6 cellular contexts compared by ENCODE assay signal in genomic region chr19:14023404-14024235, GRCh38. TPM values are rescaled to one million over a fixed set of nuclear protein-coding genes. Genes with fewer than 3 reads are reported as not detected.
A peak's percentile ranks its signal among the peaks of the same experiment; 100 is the strongest.
DNase-seq lines count a peak whose midpoint lies in the region; ATAC-seq, FAIRE-seq and TF ChIP-seq lines count a peak whose summit lies in the region.

No MANE protein-coding gene starts in this region.

- H3K4ac ChIP-seq in IMR-90 (ENCODE audit: low read depth, low read length) = no peak overlapping the region

- H3K36me3 ChIP-seq in IMR-90 (ENCODE audit: control insufficient read depth, insufficient read depth, low read length) (no peaks in the 10 kb centered on the region), K562 (ENCODE audit: control insufficient read depth, insufficient read depth, low read length) (no peaks in the 10 kb centered on the region), osteoblast (ENCODE audit: insufficient read depth, low read length) (no peaks in the 10 kb centered on the region)

- no peak overlapping the region for H3K27ac ChIP-seq in IMR-90 (ENCODE audit: insufficient read depth, low read length)
- H3K27ac ChIP-seq in K562 (ENCODE audit: extremely low read depth, low read depth, low read length) = peak overlapping the region; percentile 35
- H3K27ac ChIP-seq in osteoblast (ENCODE audit: low read depth, low read length) = no peak overlapping the region
- H3K27ac ChIP-seq in caudate nucleus (ENCODE audit: low read depth, low read length) = no peak overlapping the region

- ATAC-seq in IMR-90 (ENCODE audit: low read depth) = peak; percentile 89
- peak; percentile 90 for ATAC-seq in K562
- ATAC-seq in HG02885 (IDR thresholded peaks at IDR 0.05; ENCODE audit: poor library complexity, unreplicated experiment) = no peak

- H3K9me1 ChIP-seq in IMR-90 (ENCODE audit: insufficient read depth, low read length) = no peaks in the 10 kb centered on the region
- H3K9me1 ChIP-seq in K562 (ENCODE audit: control insufficient read depth, insufficient read depth, low read length) = no peaks in the 10 kb centered on the region

- TF ChIP-seq POLR2A in IMR-90 (IDR thresholded peaks at IDR 0.05; ENCODE audit: low read depth, low read length) (no peak), K562 (conservative IDR thresholded peaks at IDR 0.05) (no peak)

- H2AK5ac ChIP-seq in IMR-90 (ENCODE audit: low read depth, low read length) = no peak overlapping the region

- H2BK120ac ChIP-seq in IMR-90 (ENCODE audit: low read depth, low read length) = no peak overlapping the region

- H3K4me1 ChIP-seq in IMR-90 (ENCODE audit: control insufficient read depth, insufficient read depth, low read length) (no peaks in the 10 kb centered on the region), K562 (replicated peaks in 1 of 2; ENCODE audit: control insufficient read depth in 2 of 2, insufficient read depth in 2 of 2, low read length in 2 of 2) (peaks cover 22 to 30% of the 10 kb centered on the region in 2 experiments), osteoblast (ENCODE audit: insufficient read depth, low read length) (no peaks in the 10 kb centered on the region)

- no TSS peak for BruUV-seq in IMR-90 (replicated peaks; lab: Mats Ljungman, UMichigan)
- no TSS peak for BruUV-seq in K562 (replicated peaks; lab: Mats Ljungman, UMichigan)

- H2BK15ac ChIP-seq in IMR-90 (ENCODE audit: low read depth, low read length) = no peak overlapping the region

- H2BK20ac ChIP-seq in IMR-90 (ENCODE audit: low read depth, low read length) = no peak overlapping the region

- TF ChIP-seq CTCF in IMR-90 (conservative IDR thresholded peaks at IDR 0.05; ENCODE audit: low read depth, low read length) (peak; percentile 46), K562 (IDR thresholded peaks at IDR 0.05 in 2 of 3, conservative IDR thresholded peaks at IDR 0.05 in 1 of 3; ENCODE audit: insufficient read depth in 2 of 3, low read depth in 1 of 3, low read length in 3 of 3) (peak; percentile 76 to 81 (median 78)), osteoblast (IDR thresholded peaks at IDR 0.05; ENCODE audit: extremely low read depth, low read depth, low read length) (peak; percentile 54)

- no peak overlapping the region for H3K14ac ChIP-seq in IMR-90 (replicated peaks; ENCODE audit: low read depth, low read length)

- WGBS in IMR-90 (ENCODE audit: extremely low coverage in 2 of 2, insufficient read length in 1 of 2), 2 experiments = 81% methylated on average over 4 of the region's 9 CpGs; no CpG with 5 or more reads in 1 of the 2 experiments
- WGBS in K562 (ENCODE audit: insufficient coverage, low coverage, missing lambda C conversion rate) = 51% methylated on average over 9 of the region's 9 CpGs

- dilution Hi-C loops in IMR-90 (cut with HindIII; ENCODE audit: low sequenced_read_pairs, unreplicated experiment) = no loop called here

- peak; percentile 88 for FAIRE-seq in K562 (lab: Jason Lieb, UNC)

- no peak overlapping the region for H3K9ac ChIP-seq in IMR-90 (ENCODE audit: low read depth, low read length)
- H3K9ac ChIP-seq in K562 (ENCODE audit: insufficient read depth in 1 of 2, low read depth in 2 of 2, low read length in 2 of 2) = 0 out of 4 replicates have a peak overlapping the region, but pooled peaks of 1 of the 2 experiments have one; percentile 24

- DNase-seq in AML-193 (lab: John Stamatoyannopoulos, UW) (peak; percentile 49 to 52), IMR-90 (peak; percentile 44), K562 (ENCODE audit: extremely low read depth in 1 of 4, low spot score in 3 of 4) (peak; percentile 67 to 87 (median 74)), osteoblast (ENCODE audit: insufficient read length, low spot score, missing footprints) (peak; percentile 84), caudate nucleus (lab: John Stamatoyannopoulos, UW) (no peak)

- H2AFZ ChIP-seq in IMR-90 (replicated peaks; ENCODE audit: low read length, poor library complexity) (peak overlapping the region; percentile 84), K562 (ENCODE audit: low read depth, low read length) (peak overlapping the region; percentile 83), osteoblast (ENCODE audit: low read length) (peak overlapping the region; percentile 65)

- H3K27me3 ChIP-seq in IMR-90 (ENCODE audit: control insufficient read depth, insufficient read depth, low read length) (peaks cover 11% of the 10 kb centered on the region), K562 (ENCODE audit: control insufficient read depth in 2 of 2, insufficient read depth in 2 of 2, low read length in 2 of 2) (no peaks in the 10 kb centered on the region), osteoblast (ENCODE audit: insufficient read depth, low read length) (peaks cover 7% of the 10 kb centered on the region)

- no peak overlapping the region for H3K18ac ChIP-seq in IMR-90 (ENCODE audit: low read depth, low read length)

- H3K4me3 ChIP-seq in IMR-90 (ENCODE audit: insufficient read depth, low read depth, low read length) (no peak overlapping the region), K562 (no peak overlapping the region), osteoblast (ENCODE audit: insufficient read depth, low read length) (no peak overlapping the region)

- H4K5ac ChIP-seq in IMR-90 (ENCODE audit: low read depth, low read length) = no peak overlapping the region

- no peaks in the 10 kb centered on the region for H3K79me1 ChIP-seq in IMR-90 (ENCODE audit: low read depth in 1 of 2, low read length in 2 of 2)

- H3K4me2 ChIP-seq in IMR-90 (ENCODE audit: low read depth, low read length) = no peak overlapping the region
- H3K4me2 ChIP-seq in K562 (ENCODE audit: insufficient read depth, low read length) = peak overlapping the region; percentile 40; the same call in 1 of the 2 replicates
- no peak overlapping the region for H3K4me2 ChIP-seq in osteoblast (ENCODE audit: insufficient read depth, low read length)

- H3K9me3 ChIP-seq in IMR-90 (ENCODE audit: control insufficient read depth, insufficient read depth, low read length) (no peaks in the 10 kb centered on the region), K562 (replicated peaks; ENCODE audit: control insufficient read depth, insufficient read depth, low read depth, low read length) (no peaks in the 10 kb centered on the region; the same call in 1 of the 2 replicates), osteoblast (ENCODE audit: low read depth, low read length) (no peaks in the 10 kb centered on the region)

- no peak overlapping the region for H2BK5ac ChIP-seq in IMR-90 (ENCODE audit: low read depth, low read length, poor library complexity, severe bottlenecking)

- CTCF ChIA-PET in IMR-90 (lab: Yijun Ruan, JAX) (no interaction called here), K562 (lab: Yijun Ruan, JAX; ENCODE audit: low intra/inter-chr PET ratio) (no interaction called here)

- intact Hi-C loops in IMR-90 (cut with micrococcal nuclease) = no loop called here
- intact Hi-C loops in K562 (cut with micrococcal nuclease) = no loop called here

- H3K79me2 ChIP-seq in K562 (ENCODE audit: control insufficient read depth, insufficient read depth, low read length) (no peaks in the 10 kb centered on the region), osteoblast (ENCODE audit: insufficient read depth, low read length) (no peaks in the 10 kb centered on the region)

- H4K8ac ChIP-seq in IMR-90 (ENCODE audit: low read depth in 2 of 2, low read length in 2 of 2) = peak overlapping the region in 1 of 2 experiments; percentile 52; a peak in 1 of 4 replicates

- H3K56ac ChIP-seq in IMR-90 (ENCODE audit: extremely low read depth, insufficient read depth, low read length) = no peak overlapping the region

- no peak overlapping the region for H3K23ac ChIP-seq in IMR-90 (ENCODE audit: low read depth, low read length)

- no peak overlapping the region for H2AK9ac ChIP-seq in IMR-90 (replicated peaks; ENCODE audit: low read depth, low read length, poor library complexity)

- TF ChIP-seq RAD21 in IMR-90 (IDR thresholded peaks at IDR 0.05; ENCODE audit: low read length) (no peak), K562 (CRISPR knock-in tag; conservative IDR thresholded peaks at IDR 0.05 in 1 of 2, IDR thresholded peaks at IDR 0.05 in 1 of 2) (peak in 1 of 2 experiments; percentile 48; a peak in 2 of 4 replicates)

- in situ Hi-C loops in IMR-90 (cut with MboI; ENCODE audit: low sequenced_read_pairs) (no loop called here), K562 (cut with MboI) (no loop called here)

- POLR2A ChIA-PET in IMR-90 (lab: Charles Lee; ENCODE audit: unreplicated experiment) (interaction anchor here (0.6 kb wide), 1 partner anchor 14 kb away, joined by 17 read pairs; no protein-coding TSS in a partner anchor), K562 (lab: Yijun Ruan, JAX) (interaction anchor here (1.8 kb wide), 1 partner anchor 17 kb away, joined by 7 read pairs; the partner anchor contains the start of gene RFX1)

- no peak overlapping the region for H4K91ac ChIP-seq in IMR-90 (ENCODE audit: insufficient read depth, low read depth, low read length)

- H4K20me1 ChIP-seq in IMR-90 (ENCODE audit: insufficient read depth, low read length) = no peaks in the 10 kb centered on the region
- no peaks in the 10 kb centered on the region for H4K20me1 ChIP-seq in K562 (replicated peaks; ENCODE audit: control insufficient read depth, insufficient read depth, low read length)
- no peaks in the 10 kb centered on the region for H4K20me1 ChIP-seq in osteoblast (ENCODE audit: insufficient read depth, low read length)

- TF ChIP-seq EP300 in K562 (IDR thresholded peaks at IDR 0.05; ENCODE audit: low read length) = peak; percentile 35; the same call in 1 of the 2 replicates

RNA-seq across cellular contexts. Expression of gene RLN3, which starts 4.3 kb away (rescaled TPM):
- total RNA-seq in IMR-90 (2012; rRNA removed) = not detected in 2 replicates
- polyA plus RNA-seq in IMR-90 (2012; rRNA removed) = not detected in 2 replicates
- not detected in 2 replicates for polyA plus RNA-seq in IMR-90 (2012; cell fraction: cytosol; rRNA removed)
- not detected in 2 replicates for polyA plus RNA-seq in IMR-90 (2012; cell fraction: nucleus; rRNA removed; ENCODE audit: low replicate concordance)
- total RNA-seq in K562 (2011; cell fraction: chromatin; rRNA removed; ENCODE audit: low replicate concordance) = not detected in 2 replicates
- 0.92 TPM in 1 of 2 replicates, not detected in the other for total RNA-seq in K562 (2011; cell fraction: nucleolus; rRNA removed)
- not detected in 2 replicates for total RNA-seq in K562 (2011; cell fraction: nucleoplasm; rRNA removed)
- 1.1 TPM in 1 of 2 replicates, not detected in the other for total RNA-seq in K562 (2014; rRNA removed)
- total RNA-seq in K562 (2014; rRNA removed; fragmentation: Illumina TruSeq; extraction: Trizol) = not detected in 2 replicates
- total RNA-seq in K562 (2015; rRNA removed; fragmentation: Illumina TruSeq; extraction: Trizol) = not detected in 2 replicates
- 0.31 TPM in 1 of 2 replicates, not detected in the other for total RNA-seq in K562 (2021)
- 0.71 TPM in 1 of 2 replicates, not detected in the other for polyA plus RNA-seq in K562 (2011; rRNA removed)
- polyA plus RNA-seq in K562 (2011; cell fraction: cytosol; rRNA removed) = 0.27 and 2.5 TPM in 2 replicates
- polyA plus RNA-seq in K562 (2011; cell fraction: nucleus; rRNA removed) = 0.57 TPM in 1 of 2 replicates, not detected in the other
- 0.26 and 0.57 TPM in 2 replicates for polyA plus RNA-seq in K562 (2012)
- polyA plus RNA-seq in K562 (2014; fragmentation: Illumina TruSeq; extraction: Trizol) = not detected in 2 replicates
- polyA plus RNA-seq in K562 (2014; fragmentation: Nextera tagmentation; extraction: Ambion mirVana) = not detected
- polyA plus RNA-seq in K562 (2014; rRNA removed) = 0.38 and 1.2 TPM in 2 replicates
- polyA minus RNA-seq in K562 (2011; rRNA and poly(A)+ RNA removed) = not detected in 2 replicates
- polyA minus RNA-seq in K562 (2011; cell fraction: cytosol; rRNA and poly(A)+ RNA removed) = not detected in 2 replicates
- not detected in 2 replicates for polyA minus RNA-seq in K562 (2011; cell fraction: nucleus; rRNA and poly(A)+ RNA removed)
- not detected in 2 replicates for total RNA-seq in osteoblast

RNA-seq across cellular contexts. Expression of gene IL27RA, which starts 7.9 kb away (rescaled TPM):
- total RNA-seq in IMR-90 (2012; rRNA removed) (2.8 and 2.9 TPM in 2 replicates), K562 (2014; rRNA removed) (11.6 and 12.6 TPM in 2 replicates), K562 (2014; rRNA removed; fragmentation: Illumina TruSeq; extraction: Trizol) (6.3 and 7.0 TPM in 2 replicates), K562 (2015; rRNA removed; fragmentation: Illumina TruSeq; extraction: Trizol) (8.6 and 8.8 TPM in 2 replicates), K562 (2021) (15.2 and 15.9 TPM in 2 replicates), osteoblast (1.1 and 1.2 TPM in 2 replicates)
- polyA plus RNA-seq in IMR-90 (2012; rRNA removed) (4.7 and 5.1 TPM in 2 replicates), K562 (2011; rRNA removed) (14.1 and 15.9 TPM in 2 replicates), K562 (2014; fragmentation: Illumina TruSeq; extraction: Trizol) (12.5 and 13.3 TPM in 2 replicates), K562 (2014; fragmentation: Nextera tagmentation; extraction: Ambion mirVana) (1 to 10 TPM; 1.9 to 2.1 TPM), K562 (2014; rRNA removed) (10.6 and 12.0 TPM in 2 replicates)
- 4.8 and 5.1 TPM in 2 replicates for polyA plus RNA-seq in IMR-90 (2012; cell fraction: cytosol; rRNA removed)
- 2.6 and 3.3 TPM in 2 replicates for polyA plus RNA-seq in IMR-90 (2012; cell fraction: nucleus; rRNA removed; ENCODE audit: low replicate concordance)
- 10.9 and 28.8 TPM in 2 replicates for total RNA-seq in K562 (2011; cell fraction: chromatin; rRNA removed; ENCODE audit: low replicate concordance)
- 34.2 and 45.7 TPM in 2 replicates for total RNA-seq in K562 (2011; cell fraction: nucleolus; rRNA removed)
- total RNA-seq in K562 (2011; cell fraction: nucleoplasm; rRNA removed) = 19.0 and 24.8 TPM in 2 replicates
- 9.7 and 22.4 TPM in 2 replicates for polyA plus RNA-seq in K562 (2011; cell fraction: cytosol; rRNA removed)
- 7.8 and 13.8 TPM in 2 replicates for polyA plus RNA-seq in K562 (2011; cell fraction: nucleus; rRNA removed)
- polyA plus RNA-seq in K562 (2012) = 12.8 and 16.0 TPM in 2 replicates
- polyA minus RNA-seq in K562 (2011; rRNA and poly(A)+ RNA removed) = 4.5 and 7.4 TPM in 2 replicates
- polyA minus RNA-seq in K562 (2011; cell fraction: cytosol; rRNA and poly(A)+ RNA removed) = 5.3 and 8.4 TPM in 2 replicates
- 2.8 and 3.9 TPM in 2 replicates for polyA minus RNA-seq in K562 (2011; cell fraction: nucleus; rRNA and poly(A)+ RNA removed)

RNA-seq across cellular contexts. Expression of gene RFX1, which starts 17.5 kb away (rescaled TPM):
- total RNA-seq in IMR-90 (2012; rRNA removed) (0.36 and 0.83 TPM in 2 replicates), K562 (2014; rRNA removed) (3.1 and 4.0 TPM in 2 replicates), K562 (2014; rRNA removed; fragmentation: Illumina TruSeq; extraction: Trizol) (0.22 and 0.40 TPM in 2 replicates), K562 (2015; rRNA removed; fragmentation: Illumina TruSeq; extraction: Trizol) (1.2 and 1.4 TPM in 2 replicates), K562 (2021) (17.9 and 19.3 TPM in 2 replicates), osteoblast (2.4 and 2.5 TPM in 2 replicates)
- polyA plus RNA-seq in IMR-90 (2012; rRNA removed) (3.1 TPM in 2 replicates), K562 (2011; rRNA removed) (0.95 and 1.4 TPM in 2 replicates), K562 (2014; fragmentation: Illumina TruSeq; extraction: Trizol) (1.7 and 4.7 TPM in 2 replicates), K562 (2014; fragmentation: Nextera tagmentation; extraction: Ambion mirVana) (under 1 TPM; 0.14 to 0.25 TPM), K562 (2014; rRNA removed) (3.8 and 4.8 TPM in 2 replicates)
- polyA plus RNA-seq in IMR-90 (2012; cell fraction: cytosol; rRNA removed) = 1.9 and 3.0 TPM in 2 replicates
- 6.2 and 20.2 TPM in 2 replicates for polyA plus RNA-seq in IMR-90 (2012; cell fraction: nucleus; rRNA removed; ENCODE audit: low replicate concordance)
- total RNA-seq in K562 (2011; cell fraction: chromatin; rRNA removed; ENCODE audit: low replicate concordance) = 5.5 and 14.4 TPM in 2 replicates
- total RNA-seq in K562 (2011; cell fraction: nucleolus; rRNA removed) = 12.2 and 13.2 TPM in 2 replicates
- total RNA-seq in K562 (2011; cell fraction: nucleoplasm; rRNA removed) = 7.8 and 8.1 TPM in 2 replicates
- 0.60 and 1.4 TPM in 2 replicates for polyA plus RNA-seq in K562 (2011; cell fraction: cytosol; rRNA removed)
- polyA plus RNA-seq in K562 (2011; cell fraction: nucleus; rRNA removed) = 5.3 and 11.1 TPM in 2 replicates
- 9.7 and 10.4 TPM in 2 replicates for polyA plus RNA-seq in K562 (2012)
- 0.35 and 0.36 TPM in 2 replicates for polyA minus RNA-seq in K562 (2011; rRNA and poly(A)+ RNA removed)
- polyA minus RNA-seq in K562 (2011; cell fraction: cytosol; rRNA and poly(A)+ RNA removed) = 5.1 and 12.7 TPM in 2 replicates
- polyA minus RNA-seq in K562 (2011; cell fraction: nucleus; rRNA and poly(A)+ RNA removed) = 4.2 and 5.9 TPM in 2 replicates

RNA-seq across cellular contexts. Expression of gene PALM3, which starts 38.3 kb away (rescaled TPM):
- under 0.01 and 0.18 TPM in 2 replicates for total RNA-seq in IMR-90 (2012; rRNA removed)
- polyA plus RNA-seq in IMR-90 (2012; rRNA removed) = 0.52 and 0.84 TPM in 2 replicates
- 0.58 and 0.62 TPM in 2 replicates for polyA plus RNA-seq in IMR-90 (2012; cell fraction: cytosol; rRNA removed)
- polyA plus RNA-seq in IMR-90 (2012; cell fraction: nucleus; rRNA removed; ENCODE audit: low replicate concordance) = 0.16 and 0.48 TPM in 2 replicates
- total RNA-seq in K562 (2011; cell fraction: chromatin; rRNA removed; ENCODE audit: low replicate concordance) = 0.53 and 0.76 TPM in 2 replicates
- 0.33 and 0.92 TPM in 2 replicates for total RNA-seq in K562 (2011; cell fraction: nucleolus; rRNA removed)
- 0.73 and 0.99 TPM in 2 replicates for total RNA-seq in K562 (2011; cell fraction: nucleoplasm; rRNA removed)
- 8.2 and 8.9 TPM in 2 replicates for total RNA-seq in K562 (2014; rRNA removed)
- 2.5 and 2.8 TPM in 2 replicates for total RNA-seq in K562 (2014; rRNA removed; fragmentation: Illumina TruSeq; extraction: Trizol)
- total RNA-seq in K562 (2015; rRNA removed; fragmentation: Illumina TruSeq; extraction: Trizol) = 3.3 and 3.7 TPM in 2 replicates
- 7.6 and 9.3 TPM in 2 replicates for total RNA-seq in K562 (2021)
- polyA plus RNA-seq in K562 (2011; rRNA removed) = 2.3 and 2.9 TPM in 2 replicates
- polyA plus RNA-seq in K562 (2011; cell fraction: cytosol; rRNA removed) = 2.1 and 6.1 TPM in 2 replicates
- polyA plus RNA-seq in K562 (2011; cell fraction: nucleus; rRNA removed) = 1.1 and 2.9 TPM in 2 replicates
- polyA plus RNA-seq in K562 (2012) = 2.0 and 13.9 TPM in 2 replicates
- polyA plus RNA-seq in K562 (2014; fragmentation: Illumina TruSeq; extraction: Trizol) = 7.4 and 10.8 TPM in 2 replicates
- polyA plus RNA-seq in K562 (2014; fragmentation: Nextera tagmentation; extraction: Ambion mirVana) = under 1 TPM; 0.07 to 0.29 TPM
- 8.9 and 12.1 TPM in 2 replicates for polyA plus RNA-seq in K562 (2014; rRNA removed)
- 0.39 and 1.3 TPM in 2 replicates for polyA minus RNA-seq in K562 (2011; rRNA and poly(A)+ RNA removed)
- 0.91 and 1.4 TPM in 2 replicates for polyA minus RNA-seq in K562 (2011; cell fraction: cytosol; rRNA and poly(A)+ RNA removed)
- 0.27 and 0.56 TPM in 2 replicates for polyA minus RNA-seq in K562 (2011; cell fraction: nucleus; rRNA and poly(A)+ RNA removed)
- not detected in 2 replicates for total RNA-seq in osteoblast

RNA-seq across cellular contexts. Expression of gene MISP3, which starts 49.0 kb away (rescaled TPM):
- total RNA-seq in IMR-90 (2012; rRNA removed) (under 0.01 TPM in 2 replicates), K562 (2014; rRNA removed) (3.1 and 3.9 TPM in 2 replicates), K562 (2014; rRNA removed; fragmentation: Illumina TruSeq; extraction: Trizol) (0.69 and 0.73 TPM in 2 replicates), K562 (2015; rRNA removed; fragmentation: Illumina TruSeq; extraction: Trizol) (1.6 and 1.9 TPM in 2 replicates), K562 (2021) (1.9 and 2.9 TPM in 2 replicates), osteoblast (0.59 and 1.1 TPM in 2 replicates)
- polyA plus RNA-seq in IMR-90 (2012; rRNA removed) (0.68 and 0.86 TPM in 2 replicates), K562 (2011; rRNA removed) (1.2 and 2.1 TPM in 2 replicates), K562 (2014; fragmentation: Illumina TruSeq; extraction: Trizol) (2.6 and 3.2 TPM in 2 replicates), K562 (2014; fragmentation: Nextera tagmentation; extraction: Ambion mirVana) (under 1 TPM; 0.25 to 0.37 TPM), K562 (2014; rRNA removed) (5.4 and 5.6 TPM in 2 replicates)
- 1.1 and 2.2 TPM in 2 replicates for polyA plus RNA-seq in IMR-90 (2012; cell fraction: cytosol; rRNA removed)
- 0.86 and 1.1 TPM in 2 replicates for polyA plus RNA-seq in IMR-90 (2012; cell fraction: nucleus; rRNA removed; ENCODE audit: low replicate concordance)
- 1.7 and 5.3 TPM in 2 replicates for total RNA-seq in K562 (2011; cell fraction: chromatin; rRNA removed; ENCODE audit: low replicate concordance)
- 5.5 and 5.7 TPM in 2 replicates for total RNA-seq in K562 (2011; cell fraction: nucleolus; rRNA removed)
- total RNA-seq in K562 (2011; cell fraction: nucleoplasm; rRNA removed) = 4.1 and 5.0 TPM in 2 replicates
- 2.1 and 3.0 TPM in 2 replicates for polyA plus RNA-seq in K562 (2011; cell fraction: cytosol; rRNA removed)
- 8.6 and 12.9 TPM in 2 replicates for polyA plus RNA-seq in K562 (2011; cell fraction: nucleus; rRNA removed)
- 3.6 and 4.2 TPM in 2 replicates for polyA plus RNA-seq in K562 (2012)
- polyA minus RNA-seq in K562 (2011; rRNA and poly(A)+ RNA removed) = not detected in 2 replicates
- polyA minus RNA-seq in K562 (2011; cell fraction: cytosol; rRNA and poly(A)+ RNA removed) = 0.91 TPM in 1 of 2 replicates, not detected in the other
- 1.8 and 1.9 TPM in 2 replicates for polyA minus RNA-seq in K562 (2011; cell fraction: nucleus; rRNA and poly(A)+ RNA removed)

Comparison
In these comparisons a context has a peak if more than half of its experiments do, and no peak if none do; other contexts are left out.
1. DNase-seq: peak in AML-193 (2 of 2), IMR-90 (single experiment), K562 (4 of 4) and osteoblast (single experiment); none in caudate nucleus (0 of 61).
2. Peak in every context shown above with its lines, with median percentiles within 50 percentile points of each other: H2AFZ ChIP-seq and CTCF ChIP-seq.